ENCODE assay signal across 9 cellular contexts in the genomic region with DNA sequence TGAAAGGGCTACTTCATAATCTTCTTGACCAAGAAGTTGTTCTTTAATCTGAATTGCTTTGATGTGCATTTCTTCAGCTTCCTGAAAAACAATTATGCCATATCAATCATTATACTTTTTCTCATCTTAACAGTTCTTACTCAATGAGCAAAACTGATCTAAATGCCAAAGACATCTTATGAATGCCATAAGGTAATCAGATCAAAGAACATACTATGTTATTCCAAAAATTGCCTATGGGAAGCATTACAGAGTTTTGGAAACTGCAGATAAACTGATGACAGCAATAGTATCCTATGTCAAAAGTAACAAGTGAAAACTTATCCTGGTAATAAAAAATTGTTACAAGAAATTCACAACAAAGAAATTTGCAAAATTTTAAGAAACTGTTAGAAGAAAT. TPM values are rescaled to one million over a fixed set of nuclear protein-coding genes. Genes with fewer than 3 reads are reported as not detected.
"Had no signal": no experiment of that assay in that cellular context is flagged by ENCODE, and none has a peak within 500 bp of the region (broad histone marks: within the 10 kb centered on the region; RNA-seq: fewer than 3 reads in every experiment).

No MANE protein-coding gene starts in this region.

- H3K27ac Mint-ChIP-seq: H9, IgD-negative memory B cell had no signal

- H3K9me3 Mint-ChIP-seq: H9, IgD-negative memory B cell had no signal

- DNase-seq: GOT3, H9, HCEC 1CT, KBM-7 had no signal

- ATAC-seq: HepG2 had no signal

- H3K4me1 Mint-ChIP-seq: H9 had no signal

- H3K27me3 Mint-ChIP-seq: IgD-negative memory B cell had no signal

- H3K27ac ChIP-seq: HL-60 had no signal

- FAIRE-seq: HepG2 had no signal

- H3K4me3 Mint-ChIP-seq: H9, IgD-negative memory B cell had no signal

RNA-seq across cellular contexts. Expression of a gene that starts 29.7 kb away (rescaled TPM):
- total RNA-seq: H4, H9, HepG2, HT1080 had no signal
